In the genomic region with DNA sequence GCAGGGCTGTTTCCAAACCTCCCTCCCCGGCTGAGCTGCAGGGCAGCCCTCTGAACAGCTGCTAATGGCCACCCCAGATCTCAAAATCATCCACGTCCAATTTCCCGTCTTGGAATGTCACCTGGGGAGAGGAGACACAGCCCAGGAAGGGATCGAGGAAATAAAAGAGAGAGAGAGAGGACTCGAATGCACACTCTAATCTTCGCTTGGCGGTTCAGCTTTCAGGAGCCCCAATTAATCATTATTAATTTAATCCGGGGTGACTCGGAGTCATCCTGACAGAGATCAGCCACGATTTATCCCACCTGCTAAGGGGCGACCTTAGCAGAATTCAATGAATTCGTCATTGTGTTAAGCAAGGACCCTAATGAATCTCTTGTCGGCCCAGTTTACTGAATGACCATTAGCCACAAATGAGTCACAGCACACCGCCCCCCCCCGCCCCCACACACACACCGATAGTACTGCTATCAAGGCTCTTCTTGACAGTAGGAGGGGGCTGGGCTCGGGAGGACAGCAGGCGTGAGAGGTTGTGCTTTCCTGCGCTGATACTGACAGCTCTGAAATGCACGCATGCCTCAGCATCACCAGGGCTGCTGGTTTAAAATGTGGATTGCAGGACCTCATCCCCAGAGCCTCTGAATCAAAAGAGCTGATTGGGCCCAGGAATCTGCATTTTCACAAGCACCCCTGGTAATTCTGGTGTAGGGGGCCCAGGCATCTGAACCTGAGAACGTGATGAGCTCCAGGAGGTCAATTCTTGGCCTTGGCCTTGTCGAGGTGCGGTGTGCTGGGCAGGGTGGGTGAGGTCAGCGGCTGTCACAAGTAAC, we compare ENCODE assay signal across 10 cellular contexts.
DNase-seq lines count a peak whose midpoint lies in the region; ATAC-seq, FAIRE-seq and TF ChIP-seq lines count a peak whose summit lies in the region.
"Had no signal": no experiment of that assay in that cellular context is flagged by ENCODE, and none has a peak within 500 bp of the region (broad histone marks: within the 10 kb centered on the region; RNA-seq: fewer than 3 reads in every experiment).

No MANE protein-coding gene starts in this region.

- no peak for FAIRE-seq in GM12891 (lab: Jason Lieb, UNC)

- 57 to 100% methylated on average over 1 to 7 of the region's 24 CpGs for WGBS in gastroesophageal sphincter (ENCODE audit: low coverage in 1 of 2), 2 donors

- no peaks in the 10 kb centered on the region for H3K27me3 ChIP-seq in gastroesophageal sphincter
- H3K27me3 ChIP-seq: vagina had no signal

- TF ChIP-seq CTCF in epithelial cell of esophagus (IDR thresholded peaks at IDR 0.05; ENCODE audit: insufficient read depth, low read depth, low read length, missing control alignments) (no peak), gastroesophageal sphincter (IDR thresholded peaks at IDR 0.05) (no peak)

- peak; percentile 49 for DNase-seq in ELR (ENCODE audit: low read depth)
- DNase-seq in NCI-H82 (lab: John Stamatoyannopoulos, UW), result peak; percentile 95
- peak; percentile 23 for DNase-seq in epithelial cell of esophagus (ENCODE audit: low read depth)
- DNase-seq in renal cortical epithelial cell (ENCODE audit: low read depth), result peak; percentile 31
- DNase-seq in ecto neural progenitor cell (ENCODE audit: low spot score), result no peak
- DNase-seq in GM12891 (ENCODE audit: insufficient read length, low spot score), result no peak
- DNase-seq: NK-92 treated with Interleukin-12 subunit alpha and Interleukin-12 subunit beta, amount 100 ng/mL, for 24 hours had no signal

- H3K9me3 ChIP-seq in gastroesophageal sphincter, result no peaks in the 10 kb centered on the region
- H3K9me3 ChIP-seq: vagina had no signal

- H3K4me1 ChIP-seq in gastroesophageal sphincter, result peaks cover 0 to 59% (median 16%) of the 10 kb centered on the region in 3 donors

- TF ChIP-seq POLR2A in GM12891 (IDR thresholded peaks at IDR 0.05; ENCODE audit: low read depth, low read length), result no peak
- no peak for TF ChIP-seq POLR2A in gastroesophageal sphincter (IDR thresholded peaks at IDR 0.05)

- H3K27ac ChIP-seq in gastroesophageal sphincter, result no peak overlapping the region
- H3K27ac ChIP-seq: vagina had no signal

- no peak for TF ChIP-seq EP300 in gastroesophageal sphincter (IDR thresholded peaks at IDR 0.05)

- no peaks in the 10 kb centered on the region for H3K36me3 ChIP-seq in gastroesophageal sphincter
- H3K36me3 ChIP-seq: vagina had no signal

- ATAC-seq in HG02678 (IDR thresholded peaks at IDR 0.05; ENCODE audit: unreplicated experiment) (no peak), gastroesophageal sphincter (no peak)

- no peak overlapping the region for H3K4me3 ChIP-seq in epithelial cell of esophagus (ENCODE audit: low read length)
- no peak overlapping the region for H3K4me3 ChIP-seq in gastroesophageal sphincter
- H3K4me3 ChIP-seq: vagina had no signal

TF ChIP-seq in GM12891, 5 proteins besides CTCF, POLR2A, EP300 and RAD21:
- TF ChIP-seq PAX5 (IDR thresholded peaks at IDR 0.05; ENCODE audit: insufficient read depth, low read length, severe bottlenecking), result no peak
- no peak for TF ChIP-seq POLR2AphosphoS5 (IDR thresholded peaks at IDR 0.05; ENCODE audit: low read depth, low read length)
- TF ChIP-seq TAF1 (IDR thresholded peaks at IDR 0.05; ENCODE audit: low read depth, low read length), result no peak
- no peak for TF ChIP-seq SPI1 (IDR thresholded peaks at IDR 0.05; ENCODE audit: low read depth, low read length)
- TF ChIP-seq POU2F2 (IDR thresholded peaks at IDR 0.05; ENCODE audit: low read depth, low read length), result no peak

Comparison
In these comparisons a context has a peak if more than half of its experiments do, and no peak if none do; other contexts are left out.
1. DNase-seq: peak in ELR (single experiment), NCI-H82 (single experiment), epithelial cell of esophagus (single experiment) and renal cortical epithelial cell (single experiment); none in ecto neural progenitor cell (single experiment) and GM12891 (single experiment).